Comparison of ENCODE assay signal across 21 cellular contexts in the genomic region with DNA sequence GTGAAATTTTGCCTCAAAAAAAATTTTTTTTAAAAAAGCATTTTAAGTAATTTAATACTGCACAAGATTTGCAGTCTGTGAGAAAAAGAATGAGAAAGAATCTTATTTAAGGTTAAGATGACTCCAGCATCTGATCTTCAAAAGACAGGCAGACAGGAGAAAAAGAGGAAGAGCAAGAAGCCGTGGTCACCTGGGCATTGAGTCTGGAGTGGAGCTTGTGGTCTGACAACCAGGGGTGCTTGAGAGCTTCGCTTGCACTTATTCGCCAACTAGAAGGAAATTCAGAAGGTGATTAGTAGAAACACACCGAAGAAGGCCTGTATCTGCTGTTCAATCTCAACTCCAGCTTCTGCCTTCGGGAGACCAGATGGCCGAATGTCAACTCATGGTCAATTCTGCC.
"Had no signal": no experiment of that assay in that cellular context is flagged by ENCODE, and none has a peak within 500 bp of the region (broad histone marks: within the 10 kb centered on the region; RNA-seq: fewer than 3 reads in every experiment).

No MANE protein-coding gene starts in this region.

- H3K27me3 ChIP-seq: esophagus squamous epithelium, gastroesophageal sphincter, neutrophil, right atrium auricular region, sigmoid colon, transverse colon had no signal

- H3K4me3 ChIP-seq: esophagus squamous epithelium, gastroesophageal sphincter, right atrium auricular region, sigmoid colon, skin epidermis, thoracic aorta, transverse colon had no signal

- ATAC-seq: effector memory CD8-positive, alpha-beta T cell; gastroesophageal sphincter; left lobe of liver; naive thymus-derived CD4-positive, alpha-beta T cell; stimulated activated naive B cell treated with anti-CD40 and anti-IgM and Interleukin-4, amounts not matched to agents 10 μg/mL and 1 μg/mL and 100 μg/mL, for 72 hours; stimulated activated naive CD8-positive, alpha-beta T cell treated with anti-CD3 and anti-CD28 coated beads, Interleukin-15, amount 100 ng/mL, for 72 hours had no signal

- H3K9me3 ChIP-seq: esophagus squamous epithelium, gastroesophageal sphincter, neutrophil, right atrium auricular region, sigmoid colon, thoracic aorta, transverse colon had no signal

- DNase-seq: effector memory CD8-positive, alpha-beta T cell; esophagus squamous epithelium; foreskin fibroblast; glutamatergic neuron; islet precursor cell; mammary epithelial cell; naive thymus-derived CD4-positive, alpha-beta T cell; sigmoid colon; stimulated activated CD4-positive, alpha-beta T cell treated with anti-CD3 and anti-CD28 coated beads, Interleukin-2, amount 100 ng/mL, for 24 hours; stimulated activated CD4-positive, alpha-beta T cell treated with anti-CD3 and anti-CD28 coated beads, Interleukin-4, amount 100 ng/mL, for 4 hours; stimulated activated naive B cell treated with anti-CD40 and anti-IgM and Interleukin-4, amounts not matched to agents 10 μg/mL and 1 μg/mL and 100 μg/mL, for 72 hours; stimulated activated naive CD8-positive, alpha-beta T cell treated with anti-CD3 and anti-CD28 coated beads, Interleukin-15, amount 100 ng/mL, for 72 hours; substantia nigra; transverse colon had no signal

- H3K4me1 ChIP-seq: esophagus squamous epithelium, gastroesophageal sphincter, right atrium auricular region, sigmoid colon, transverse colon had no signal

- H3K36me3 ChIP-seq: esophagus squamous epithelium, gastroesophageal sphincter, neutrophil, right atrium auricular region, sigmoid colon, thoracic aorta, transverse colon had no signal

- H3K27ac ChIP-seq: epithelial cell of prostate, esophagus squamous epithelium, gastroesophageal sphincter, neutrophil, right atrium auricular region, sigmoid colon, skin epidermis, thoracic aorta, transverse colon had no signal
